In genomic region chr9:137300607-137301085, GRCh38 we compare ENCODE assay signal across 1 cellular context.
TF ChIP-seq lines count a peak whose summit lies in the region.

No MANE protein-coding gene starts in this region.

TF ChIP-seq in K562, 482 proteins besides CTCF, POLR2A, EP300 and RAD21 (continues in another document):
- TF ChIP-seq ZNF444 (CRISPR knock-in tag; IDR thresholded peaks at IDR 0.05) (0 out of 2 replicates have a peak, but pooled peaks have one; percentile 15), STAT5B (CRISPR knock-in tag; IDR thresholded peaks at IDR 0.05) (no peak), KDM1A (IDR thresholded peaks at IDR 0.05) (peak in 1 of 2 experiments; percentile 19; a peak in 1 of 4 replicates), MTA1 (IDR thresholded peaks at IDR 0.05; ENCODE audit: borderline replicate concordance) (no peak), SIN3A (IDR thresholded peaks at IDR 0.05; ENCODE audit: borderline replicate concordance in 2 of 2, control insufficient read depth in 1 of 2, low read depth in 2 of 2, low read length in 2 of 2) (peak in 1 of 2 experiments; percentile 56; a peak in 1 of 4 replicates), RCOR1 (IDR thresholded peaks at IDR 0.05; ENCODE audit: borderline replicate concordance in 1 of 2, low read depth in 2 of 2, low read length in 2 of 2) (peak in 1 of 2 experiments; percentile 14; a peak in 1 of 4 replicates), CREB3L1 (IDR thresholded peaks at IDR 0.05; ENCODE audit: borderline replicate concordance, low read depth) (no peak), RBM17 (IDR thresholded peaks at IDR 0.05; ENCODE audit: borderline replicate concordance, low read depth, low read length) (no peak), HOXB6 (CRISPR knock-in tag; IDR thresholded peaks at IDR 0.05; ENCODE audit: borderline replicate concordance) (no peak), FOXK2 (conservative IDR thresholded peaks at IDR 0.05 in 1 of 2, IDR thresholded peaks at IDR 0.05 in 1 of 2; ENCODE audit: low read depth in 2 of 2) (peak in 1 of 2 experiments; percentile 72; a peak in 2 of 4 replicates), PRDM10 (IDR thresholded peaks at IDR 0.05; ENCODE audit: partially characterized antibody) (peak; percentile 96), ZBTB40 (IDR thresholded peaks at IDR 0.05) (0 out of 2 replicates have a peak, but pooled peaks have one; percentile 12), ZBTB40 (CRISPR knock-in tag; IDR thresholded peaks at IDR 0.05) (no peak), ZNF140 (CRISPR knock-in tag; IDR thresholded peaks at IDR 0.05) (no peak), TRIM24 (IDR thresholded peaks at IDR 0.05) (no peak), LEF1 (IDR thresholded peaks at IDR 0.05) (peak; percentile 28; the same call in 1 of the 2 replicates), SMAD4 (CRISPR knock-in tag; conservative IDR thresholded peaks at IDR 0.05) (no peak), SRF (CRISPR knock-in tag; IDR thresholded peaks at IDR 0.05) (no peak), ZEB2 (IDR thresholded peaks at IDR 0.05) (peak; percentile 34; the same call in 1 of the 2 replicates), MLLT1 (IDR thresholded peaks at IDR 0.05) (peak in 1 of 2 experiments; percentile 38; a peak in 1 of 4 replicates), NFIX (CRISPR knock-in tag; IDR thresholded peaks at IDR 0.05; ENCODE audit: low read depth) (no peak), NCOA1 (IDR thresholded peaks at IDR 0.05; ENCODE audit: low read depth) (0 out of 2 replicates have a peak, but pooled peaks have one; percentile 13), MBD2 (IDR thresholded peaks at IDR 0.05; ENCODE audit: borderline replicate concordance, low read depth) (no peak), POLR2H (tag; IDR thresholded peaks at IDR 0.05; ENCODE audit: low read depth) (0 out of 2 replicates have a peak, but pooled peaks have one; percentile 34), FOS (IDR thresholded peaks at IDR 0.05; ENCODE audit: extremely low read depth, insufficient read length) (no peak), ETS2 (tag; IDR thresholded peaks at IDR 0.05; ENCODE audit: borderline replicate concordance, poor library complexity, severe bottlenecking) (no peak), MTF1 (CRISPR knock-in tag; IDR thresholded peaks at IDR 0.05; ENCODE audit: borderline replicate concordance) (no peak), CBX3 (IDR thresholded peaks at IDR 0.05; ENCODE audit: borderline replicate concordance in 1 of 2, low read length in 2 of 2) (no peak), POLR2AphosphoS2 (IDR thresholded peaks at IDR 0.05; ENCODE audit: low read length) (0 out of 2 replicates have a peak, but pooled peaks have one; percentile 27), HDAC1 (IDR thresholded peaks at IDR 0.05) (0 out of 4 replicates have a peak, but pooled peaks of 1 of the 2 experiments have one; percentile 43), HNRNPUL1 (IDR thresholded peaks at IDR 0.05; ENCODE audit: low read length) (no peak), HDAC2 (IDR thresholded peaks at IDR 0.05) (peak; percentile 30; the same call in 1 of the 2 replicates), RBM34 (IDR thresholded peaks at IDR 0.05; ENCODE audit: borderline replicate concordance, insufficient read depth, low read length) (no peak), FOXP4 (CRISPR knock-in tag; IDR thresholded peaks at IDR 0.05; ENCODE audit: borderline replicate concordance) (0 out of 2 replicates have a peak, but pooled peaks have one; percentile 30), PHF21A (IDR thresholded peaks at IDR 0.05; ENCODE audit: borderline replicate concordance, low read depth) (0 out of 2 replicates have a peak, but pooled peaks have one; percentile 29), BHLHE40 (IDR thresholded peaks at IDR 0.05; ENCODE audit: low read length) (0 out of 2 replicates have a peak, but pooled peaks have one; percentile 27), ZSCAN29 (IDR thresholded peaks at IDR 0.05) (no peak), ZBED1 (IDR thresholded peaks at IDR 0.05) (no peak), CREB5 (CRISPR knock-in tag; IDR thresholded peaks at IDR 0.05) (no peak), ZNF512 (tag; IDR thresholded peaks at IDR 0.05) (no peak)
